8 cellular contexts compared by ENCODE assay signal in genomic region chr11:86302092-86302793, GRCh38. TPM values are rescaled to one million over a fixed set of nuclear protein-coding genes. Genes with fewer than 3 reads are reported as not detected.
A peak's percentile ranks its signal among the peaks of the same experiment; 100 is the strongest.
DNase-seq lines count a peak whose midpoint lies in the region; ATAC-seq and TF ChIP-seq lines count a peak whose summit lies in the region.

HIKESHI (plus strand) TSS chr11:86302240; CDS start chr11:86302449, 209 bp downstream.

- peaks cover 2% of the 10 kb centered on the region for H3K27me3 Mint-ChIP-seq in activated CD4-positive, alpha-beta T cell treated with anti-CD3 and anti-CD28 coated beads, Interleukin-2, amount 10 ng/mL, durations not matched to agents 24 days and 14 days

- H3K27me3 ChIP-seq in BJ (ENCODE audit: control insufficient read depth, insufficient read depth, low read length) (no peaks in the 10 kb centered on the region), layer of hippocampus (ENCODE audit: control insufficient read depth, insufficient read depth, low read length) (no peaks in the 10 kb centered on the region)

- no peaks in the 10 kb centered on the region for H3K36me3 ChIP-seq in BJ (ENCODE audit: control insufficient read depth, insufficient read depth, low read length)

- peaks cover 19% of the 10 kb centered on the region for H3K4me1 Mint-ChIP-seq in activated CD4-positive, alpha-beta T cell treated with anti-CD3 and anti-CD28 coated beads, Interleukin-2, amount 10 ng/mL, durations not matched to agents 24 days and 14 days

- H3K27ac Mint-ChIP-seq in activated CD4-positive, alpha-beta T cell treated with anti-CD3 and anti-CD28 coated beads, Interleukin-2, amount 10 ng/mL, durations not matched to agents 24 days and 14 days, result peak within 1 kb of the TSS; percentile 98

- no peaks in the 10 kb centered on the region for H3K9me3 Mint-ChIP-seq in activated CD4-positive, alpha-beta T cell treated with anti-CD3 and anti-CD28 coated beads, Interleukin-2, amount 10 ng/mL, durations not matched to agents 24 days and 14 days

- peaks cover 19% of the 10 kb centered on the region for H3K36me3 Mint-ChIP-seq in activated CD4-positive, alpha-beta T cell treated with anti-CD3 and anti-CD28 coated beads, Interleukin-2, amount 10 ng/mL, durations not matched to agents 24 days and 14 days (ENCODE audit: low read depth)

- TF ChIP-seq CTCF in BJ (IDR thresholded peaks at IDR 0.05; ENCODE audit: insufficient read depth, low read depth, low read length) (no peak), coronary artery (IDR thresholded peaks at IDR 0.05) (no peak)

- H3K4me3 Mint-ChIP-seq in activated CD4-positive, alpha-beta T cell treated with anti-CD3 and anti-CD28 coated beads, Interleukin-2, amount 10 ng/mL, durations not matched to agents 24 days and 14 days, result peak within 1 kb of the TSS; percentile 99

- H3K4me3 ChIP-seq in BJ (ENCODE audit: low read depth, low read length), result peak within 1 kb of the TSS; percentile 66
- H3K4me3 ChIP-seq in coronary artery, result peak within 1 kb of the TSS; percentile 98

- POLR2A ChIA-PET in BJ (lab: Charles Lee), result no interaction called here

- CTCF ChIA-PET in BJ (lab: Yijun Ruan, JAX), result interaction anchor here (1.8 kb wide), 1 partner anchor 10 kb away, joined by 6 read pairs; no protein-coding TSS in a partner anchor

- peak; percentile 85 for DNase-seq in BJ (ENCODE audit: low read depth)
- DNase-seq in NCI-H526 treated with DMSO at 0.1 percent for 48 hours (lab: John Stamatoyannopoulos, UW), result peak; percentile 97
- peak; percentile 96 for DNase-seq in activated CD4-positive, alpha-beta T cell treated with anti-CD3 and anti-CD28 coated beads, Interleukin-2, amount 10 ng/mL, durations not matched to agents 24 days and 14 days
- peak; percentile 99 for DNase-seq in coronary artery (ENCODE audit: low spot score)
- peak; percentile 84 to 90 for DNase-seq in stimulated activated CD4-positive, alpha-beta T cell treated with anti-CD3 and anti-CD28 coated beads, Interleukin-1b, Interleukin-23, amount 100 ng/mL, for 4 hours (ENCODE audit: low read depth in 2 of 2)

- ATAC-seq in GM19324 (IDR thresholded peaks at IDR 0.05; ENCODE audit: low FRiP score, unreplicated experiment) (peak; percentile 99), HG03469 (IDR thresholded peaks at IDR 0.05; ENCODE audit: unreplicated experiment) (peak; percentile 96)

- intact Hi-C loops in activated CD4-positive, alpha-beta T cell treated with anti-CD3 and anti-CD28 coated beads, Interleukin-2, amount 10 ng/mL, durations not matched to agents 24 days and 14 days (cut with micrococcal nuclease), result loop anchor here (1.0 to 5.0 kb wide), 5 partner anchors 57 to 674 kb away; partner anchors contain the start of genes CCDC83 and TMEM126B

- H3K27ac ChIP-seq in coronary artery (peak within 1 kb of the TSS; percentile 92 to 97), layer of hippocampus (ENCODE audit: low read depth, low read length) (peak within 1 kb of the TSS; percentile 89)

RNA-seq across cellular contexts. Expression of gene HIKESHI, which starts in this region (rescaled TPM):
- 60.5 and 119 TPM in 2 replicates for polyA plus RNA-seq in BJ (2011; rRNA removed)
- polyA minus RNA-seq in BJ (2011; rRNA and poly(A)+ RNA removed), result 20.7 and 21.4 TPM in 2 replicates
- total RNA-seq in activated CD4-positive, alpha-beta T cell treated with anti-CD3 and anti-CD28 coated beads, Interleukin-2, amount 10 ng/mL, durations not matched to agents 24 days and 14 days, result 54.0 and 62.4 TPM in 2 replicates

Comparison
In these comparisons a context has a peak if more than half of its experiments do, and no peak if none do; other contexts are left out.
1. Peak in every context shown above with its lines: DNase-seq, ATAC-seq, H3K4me3 ChIP-seq and H3K27ac ChIP-seq.